Comparison of ENCODE assay signal across 8 cellular contexts in the genomic region with DNA sequence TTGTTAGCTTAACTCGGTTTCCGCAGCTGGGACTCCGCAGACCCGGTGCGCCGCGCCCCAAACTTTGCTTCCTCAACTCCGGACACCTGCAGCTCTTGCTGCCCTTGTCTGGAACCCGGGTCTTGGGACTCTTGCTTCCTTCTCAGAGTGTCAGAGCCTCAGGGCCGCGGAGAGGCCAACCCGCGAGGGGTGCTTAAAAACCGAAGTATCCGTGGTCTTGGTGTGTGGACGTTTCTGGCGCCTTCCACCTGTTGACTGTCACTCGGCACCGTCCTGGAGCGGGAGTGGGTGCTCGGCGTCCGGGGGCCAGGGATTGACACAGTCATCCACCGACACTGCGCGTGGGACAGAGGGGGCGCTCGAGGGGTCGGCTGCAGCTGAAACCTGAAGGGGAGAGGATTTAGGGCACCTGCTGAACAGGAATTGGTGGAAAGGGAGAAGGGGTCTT. TPM values are rescaled to one million over a fixed set of nuclear protein-coding genes. Genes with fewer than 3 reads are reported as not detected.
A peak's percentile ranks its signal among the peaks of the same experiment; 100 is the strongest.
DNase-seq lines count a peak whose midpoint lies in the region; ATAC-seq and TF ChIP-seq lines count a peak whose summit lies in the region.

No MANE protein-coding gene starts in this region.

- peak overlapping the region; percentile 82 for H3K27ac ChIP-seq in PC-3 (ENCODE audit: low read length)
- H3K27ac ChIP-seq in rectal smooth muscle tissue (ENCODE audit: low read depth, low read length): peak overlapping the region; percentile 94
- H3K27ac ChIP-seq in vagina: peak overlapping the region; percentile 83

- H3K9me3 ChIP-seq in PC-3 (ENCODE audit: low read length) (no peaks in the 10 kb centered on the region), vagina (no peaks in the 10 kb centered on the region)

- CTCF ChIA-PET in PC-3 (lab: Charles Lee): interaction anchor here (0.6 kb wide), 1 partner anchor 637 kb away, joined by 4 read pairs; no protein-coding TSS in a partner anchor
- CTCF ChIA-PET in activated naive CD4-positive, alpha-beta T cell treated with anti-CD3 and anti-CD28 coated beads, Interleukin-2, amount 10 ng/mL, durations not matched to agents 7 days and 5 days (lab: Charles Lee): interaction anchor here (1.3 to 3.5 kb wide), 3 partner anchors 22 to 206 kb away, joined by 3 to 21 read pairs (median 3); no protein-coding TSS in a partner anchor

- H3K4me2 ChIP-seq in PC-3 (ENCODE audit: low read length): peak overlapping the region; percentile 85

- DNase-seq in NCI-H146 (lab: John Stamatoyannopoulos, UW): peak; percentile 47
- no peak for DNase-seq in NCI-H146 treated with DMSO at 0.1 percent for 48 hours (lab: John Stamatoyannopoulos, UW; ENCODE audit: unreplicated experiment)
- peak; percentile 51 for DNase-seq in PC-3
- DNase-seq in activated naive CD4-positive, alpha-beta T cell treated with anti-CD3 and anti-CD28 coated beads, Interleukin-2, amount 10 ng/mL, durations not matched to agents 7 days and 5 days: peak; percentile 82
- DNase-seq in left cardiac atrium: peak; percentile 74
- DNase-seq in vagina (ENCODE audit: extremely low spot score in 2 of 2): no peak

- H3K4me1 ChIP-seq in PC-3 (ENCODE audit: insufficient read depth, low read length): peaks cover 48% of the 10 kb centered on the region
- peaks cover 15% of the 10 kb centered on the region for H3K4me1 ChIP-seq in rectal smooth muscle tissue (ENCODE audit: control insufficient read depth, insufficient read depth, low read length)
- H3K4me1 ChIP-seq in vagina: peaks cover 67% of the 10 kb centered on the region

- H3K27me3 ChIP-seq in PC-3 (ENCODE audit: low read length) (no peaks in the 10 kb centered on the region), rectal smooth muscle tissue (ENCODE audit: control insufficient read depth, insufficient read depth, low read length) (no peaks in the 10 kb centered on the region), vagina (no peaks in the 10 kb centered on the region)

- H3F3A ChIP-seq in PC-3 (ENCODE audit: low read length, unreplicated experiment): no peaks in the 10 kb centered on the region

- H2AFZ ChIP-seq in PC-3 (ENCODE audit: low read length): peak overlapping the region; percentile 74

- H3K36me3 ChIP-seq in PC-3 (ENCODE audit: low read depth, low read length) (no peaks in the 10 kb centered on the region), rectal smooth muscle tissue (ENCODE audit: control insufficient read depth, insufficient read depth, low read length) (no peaks in the 10 kb centered on the region), vagina (no peaks in the 10 kb centered on the region)

- H3K27me3 Mint-ChIP-seq in activated naive CD4-positive, alpha-beta T cell treated with anti-CD3 and anti-CD28 coated beads, Interleukin-2, amount 10 ng/mL, durations not matched to agents 7 days and 5 days: peaks cover 11% of the 10 kb centered on the region

- H3K4me1 Mint-ChIP-seq in activated naive CD4-positive, alpha-beta T cell treated with anti-CD3 and anti-CD28 coated beads, Interleukin-2, amount 10 ng/mL, durations not matched to agents 7 days and 5 days: peaks cover 58% of the 10 kb centered on the region

- TF ChIP-seq CTCF in PC-3 (conservative IDR thresholded peaks at IDR 0.05; ENCODE audit: low read depth, low read length): peak; percentile 65
- no peak for TF ChIP-seq CTCF in vagina (IDR thresholded peaks at IDR 0.05)

- H3K36me3 Mint-ChIP-seq in activated naive CD4-positive, alpha-beta T cell treated with anti-CD3 and anti-CD28 coated beads, Interleukin-2, amount 10 ng/mL, durations not matched to agents 7 days and 5 days: peaks cover 38% of the 10 kb centered on the region

- H3K27ac Mint-ChIP-seq in activated naive CD4-positive, alpha-beta T cell treated with anti-CD3 and anti-CD28 coated beads, Interleukin-2, amount 10 ng/mL, durations not matched to agents 7 days and 5 days: peak overlapping the region; percentile 94

- POLR2A ChIA-PET in PC-3 (lab: Charles Lee; ENCODE audit: unreplicated experiment): interaction anchor here (0.6 kb wide), 2 partner anchors 10 to 18 kb away, joined by 3 read pairs; no protein-coding TSS in a partner anchor

- no peaks in the 10 kb centered on the region for H4K20me1 ChIP-seq in PC-3 (ENCODE audit: low read length)

- intact Hi-C loops in PC-3 (cut with micrococcal nuclease): loop anchor here (2.0 kb wide), 1 partner anchor 70 kb away; no protein-coding TSS in a partner anchor
- intact Hi-C loops in left cardiac atrium (cut with DNase I): no loop called here
- intact Hi-C loops in vagina (cut with DNase I): no loop called here

- H3K9ac ChIP-seq in PC-3 (ENCODE audit: low read length) (peak overlapping the region; percentile 77), rectal smooth muscle tissue (ENCODE audit: low read length) (peak overlapping the region; percentile 95)

- peak; percentile 51 for ATAC-seq in HG02943 (IDR thresholded peaks at IDR 0.05; ENCODE audit: low read depth, unreplicated experiment)
- peak; percentile 58 for ATAC-seq in PC-3
- ATAC-seq in left cardiac atrium: peak; percentile 54 to 69

- TSS peak; percentile 62 for BruUV-seq in PC-3 (replicated peaks; lab: Mats Ljungman, UMichigan)

- H3K9me3 Mint-ChIP-seq in activated naive CD4-positive, alpha-beta T cell treated with anti-CD3 and anti-CD28 coated beads, Interleukin-2, amount 10 ng/mL, durations not matched to agents 7 days and 5 days: no peaks in the 10 kb centered on the region

- peaks cover 51% of the 10 kb centered on the region for H3K79me2 ChIP-seq in PC-3 (ENCODE audit: low read length)

- TF ChIP-seq POLR2A in vagina (IDR thresholded peaks at IDR 0.05): no peak

- H3K9me2 ChIP-seq in PC-3 (replicated peaks; ENCODE audit: low read length): no peaks in the 10 kb centered on the region

- peak overlapping the region; percentile 100 for H3K4me3 Mint-ChIP-seq in activated naive CD4-positive, alpha-beta T cell treated with anti-CD3 and anti-CD28 coated beads, Interleukin-2, amount 10 ng/mL, durations not matched to agents 7 days and 5 days

- H3K4me3 ChIP-seq in PC-3 (ENCODE audit: low read length) (peak overlapping the region; percentile 88), rectal smooth muscle tissue (ENCODE audit: low read length) (peak overlapping the region; percentile 85), vagina (peak overlapping the region; percentile 54 to 62)

RNA-seq across cellular contexts. Expression of a gene that starts 0.4 kb away (rescaled TPM):
- total RNA-seq in PC-3 (2014; rRNA removed) (86.1 and 99.0 TPM in 2 replicates), left cardiac atrium (10 to 100 TPM; 24.8 to 29.0 TPM), vagina (52.8 TPM)

RNA-seq across cellular contexts. Expression of a gene that starts 48.0 kb away (rescaled TPM):
- 28.6 and 40.1 TPM in 2 replicates for total RNA-seq in PC-3 (2014; rRNA removed)
- 10 to 100 TPM; 27.7 to 37.0 TPM for total RNA-seq in left cardiac atrium
- total RNA-seq in vagina: 45.2 TPM

Comparison
In these comparisons a context has a peak if more than half of its experiments do, and no peak if none do; other contexts are left out.
1. DNase-seq: peak in NCI-H146 (single experiment), PC-3 (single experiment), activated naive CD4-positive, alpha-beta T cell treated with anti-CD3 and anti-CD28 coated beads, Interleukin-2, amount 10 ng/mL, durations not matched to agents 7 days and 5 days (single experiment) and left cardiac atrium (single experiment); none in NCI-H146 treated with DMSO at 0.1 percent for 48 hours (single experiment) and vagina (0 of 2).
2. Peak in every context shown above with its lines, with median percentiles within 50 percentile points of each other: ATAC-seq, H3K27ac ChIP-seq and H3K4me3 ChIP-seq.